ENCODE assay signal across 8 cellular contexts in the genomic region with DNA sequence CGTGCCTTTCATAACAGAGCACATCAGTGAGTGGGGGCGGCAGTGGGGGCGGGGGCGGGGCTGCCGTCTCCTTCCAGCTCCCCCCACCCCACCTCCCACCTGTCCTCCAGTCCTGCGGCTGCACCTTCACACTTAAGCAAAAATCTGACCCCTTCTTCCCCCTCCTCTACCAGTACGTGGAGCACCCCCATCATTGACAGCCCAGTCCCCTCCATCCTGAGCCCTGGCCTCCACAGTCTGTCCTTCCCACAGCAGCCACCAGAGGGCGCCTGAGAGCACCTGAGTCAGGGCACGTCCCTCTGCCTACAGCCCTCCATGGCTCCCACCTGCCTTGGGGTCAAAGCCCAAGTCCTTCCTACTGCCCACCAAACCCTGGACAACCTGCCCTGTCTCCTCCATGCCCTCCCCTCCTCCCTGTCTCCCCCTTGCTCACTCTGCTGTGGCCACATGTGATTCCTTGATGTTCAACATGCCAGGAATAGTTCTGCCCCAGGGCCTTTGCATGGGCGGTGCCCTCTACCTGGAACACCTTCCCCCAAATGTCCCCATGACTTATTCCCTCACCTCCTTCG. TPM values are rescaled to one million over a fixed set of nuclear protein-coding genes. Genes with fewer than 3 reads are reported as not detected.
DNase-seq lines count a peak whose midpoint lies in the region; ATAC-seq, FAIRE-seq and TF ChIP-seq lines count a peak whose summit lies in the region.

No MANE protein-coding gene starts in this region.

- no peak overlapping the region for H3K27ac Mint-ChIP-seq in activated CD4-positive, alpha-beta T cell treated with anti-CD3 and anti-CD28 coated beads, Interleukin-2, amount 10 ng/mL, durations not matched to agents 7 days and 5 days
- no peak overlapping the region for H3K27ac Mint-ChIP-seq in nephron
- H3K27ac Mint-ChIP-seq in stimulated activated naive CD8-positive, alpha-beta T cell treated with anti-CD3 and anti-CD28 coated beads, Interleukin-15, amount 100 ng/mL, for 72 hours = peak overlapping the region in 1 of 2 donors; percentile 50

- peaks cover 2% of the 10 kb centered on the region for H3K4me1 Mint-ChIP-seq in activated CD4-positive, alpha-beta T cell treated with anti-CD3 and anti-CD28 coated beads, Interleukin-2, amount 10 ng/mL, durations not matched to agents 7 days and 5 days
- peaks cover 5% of the 10 kb centered on the region for H3K4me1 Mint-ChIP-seq in nephron
- H3K4me1 Mint-ChIP-seq in stimulated activated naive CD8-positive, alpha-beta T cell treated with anti-CD3 and anti-CD28 coated beads, Interleukin-15, amount 100 ng/mL, for 72 hours = peaks cover 11% of the 10 kb centered on the region

- no peak overlapping the region for H3K4me3 ChIP-seq in LNCaP clone FGC (ENCODE audit: low read depth, low read length)

- H3K4me3 Mint-ChIP-seq in activated CD4-positive, alpha-beta T cell treated with anti-CD3 and anti-CD28 coated beads, Interleukin-2, amount 10 ng/mL, durations not matched to agents 7 days and 5 days = no peak overlapping the region
- no peak overlapping the region for H3K4me3 Mint-ChIP-seq in nephron
- peak overlapping the region; percentile 2 to 67 for H3K4me3 Mint-ChIP-seq in stimulated activated naive CD8-positive, alpha-beta T cell treated with anti-CD3 and anti-CD28 coated beads, Interleukin-15, amount 100 ng/mL, for 72 hours

- ATAC-seq in stimulated activated naive CD8-positive, alpha-beta T cell treated with anti-CD3 and anti-CD28 coated beads, Interleukin-15, amount 100 ng/mL, for 72 hours = peak; percentile 39
- no peak for ATAC-seq in GM21515 (IDR thresholded peaks at IDR 0.05; ENCODE audit: unreplicated experiment)

- H3K27me3 Mint-ChIP-seq in activated CD4-positive, alpha-beta T cell treated with anti-CD3 and anti-CD28 coated beads, Interleukin-2, amount 10 ng/mL, durations not matched to agents 7 days and 5 days = no peaks in the 10 kb centered on the region
- H3K27me3 Mint-ChIP-seq in nephron (ENCODE audit: low read depth) = peaks cover 14% of the 10 kb centered on the region
- peaks cover 20% of the 10 kb centered on the region for H3K27me3 Mint-ChIP-seq in stimulated activated naive CD8-positive, alpha-beta T cell treated with anti-CD3 and anti-CD28 coated beads, Interleukin-15, amount 100 ng/mL, for 72 hours

- TF ChIP-seq CTCF in D721Med (IDR thresholded peaks at IDR 0.05; ENCODE audit: insufficient read depth, missing control alignments) (peak; percentile 56), LNCaP clone FGC (IDR thresholded peaks at IDR 0.05; ENCODE audit: control insufficient read depth, extremely low read depth, insufficient read depth) (peak; percentile 43), nephron (IDR thresholded peaks at IDR 0.05; ENCODE audit: unreplicated experiment in 3 of 3) (peak; percentile 37 to 47 (median 41))

- POLR2A ChIA-PET in activated CD4-positive, alpha-beta T cell treated with anti-CD3 and anti-CD28 coated beads, Interleukin-2, amount 10 ng/mL, durations not matched to agents 7 days and 5 days (lab: Charles Lee) = no interaction called here

- no peak for DNase-seq in D721Med (ENCODE audit: insufficient read length, low spot score)
- DNase-seq in LNCaP clone FGC (ENCODE audit: low read depth) = no peak
- DNase-seq in activated CD4-positive, alpha-beta T cell treated with anti-CD3 and anti-CD28 coated beads, Interleukin-2, amount 10 ng/mL, durations not matched to agents 7 days and 5 days = peak; percentile 75
- peak; percentile 52 for DNase-seq in effector CD4-positive, alpha-beta T cell
- DNase-seq in stimulated activated naive CD8-positive, alpha-beta T cell treated with anti-CD3 and anti-CD28 coated beads, Interleukin-15, amount 100 ng/mL, for 72 hours = peak; percentile 80 to 84
- DNase-seq in HTR-8/SVneo (ENCODE audit: insufficient read length, low spot score) = no peak

- no peaks in the 10 kb centered on the region for H3K9me3 Mint-ChIP-seq in activated CD4-positive, alpha-beta T cell treated with anti-CD3 and anti-CD28 coated beads, Interleukin-2, amount 10 ng/mL, durations not matched to agents 7 days and 5 days
- H3K9me3 Mint-ChIP-seq in nephron = no peaks in the 10 kb centered on the region
- no peaks in the 10 kb centered on the region for H3K9me3 Mint-ChIP-seq in stimulated activated naive CD8-positive, alpha-beta T cell treated with anti-CD3 and anti-CD28 coated beads, Interleukin-15, amount 100 ng/mL, for 72 hours

- CTCF ChIA-PET in activated CD4-positive, alpha-beta T cell treated with anti-CD3 and anti-CD28 coated beads, Interleukin-2, amount 10 ng/mL, durations not matched to agents 7 days and 5 days (lab: Charles Lee) = interaction anchor here (1.1 to 2.7 kb wide), 5 partner anchors 10 to 17 kb away, joined by 3 to 13 read pairs (median 3); partner anchors contain the start of gene YJU2

- no peak for FAIRE-seq in D721Med (lab: Jason Lieb, UNC)
- FAIRE-seq in HTR-8/SVneo (lab: Jason Lieb, UNC) = no peak

- no peaks in the 10 kb centered on the region for H3K36me3 Mint-ChIP-seq in activated CD4-positive, alpha-beta T cell treated with anti-CD3 and anti-CD28 coated beads, Interleukin-2, amount 10 ng/mL, durations not matched to agents 7 days and 5 days (ENCODE audit: low read depth)
- no peaks in the 10 kb centered on the region for H3K36me3 Mint-ChIP-seq in nephron (ENCODE audit: low read depth)

RNA-seq across cellular contexts. Expression of gene EBI3, which starts 4.0 kb away (rescaled TPM):
- 1 to 10 TPM in 1 of 2 experiments, under 1 TPM in 1; 0.27 to 1.2 TPM for total RNA-seq in activated CD4-positive, alpha-beta T cell treated with anti-CD3 and anti-CD28 coated beads, Interleukin-2, amount 10 ng/mL, durations not matched to agents 7 days and 5 days

RNA-seq across cellular contexts. Expression of gene YJU2, which starts 13.5 kb away (rescaled TPM):
- 10 to 100 TPM; 24.8 to 25.5 TPM for total RNA-seq in activated CD4-positive, alpha-beta T cell treated with anti-CD3 and anti-CD28 coated beads, Interleukin-2, amount 10 ng/mL, durations not matched to agents 7 days and 5 days

RNA-seq across cellular contexts. Expression of gene SHD, which starts 45.7 kb away (rescaled TPM):
- not detected for total RNA-seq in activated CD4-positive, alpha-beta T cell treated with anti-CD3 and anti-CD28 coated beads, Interleukin-2, amount 10 ng/mL, durations not matched to agents 7 days and 5 days

RNA-seq across cellular contexts. Expression of gene ANKRD24, which starts 50.9 kb away (rescaled TPM):
- total RNA-seq in activated CD4-positive, alpha-beta T cell treated with anti-CD3 and anti-CD28 coated beads, Interleukin-2, amount 10 ng/mL, durations not matched to agents 7 days and 5 days = under 1 TPM; 0.60 to 0.72 TPM

RNA-seq across cellular contexts. Expression of gene SIRT6, which starts 51.0 kb away (rescaled TPM):
- 10 to 100 TPM; 31.3 to 35.2 TPM for total RNA-seq in activated CD4-positive, alpha-beta T cell treated with anti-CD3 and anti-CD28 coated beads, Interleukin-2, amount 10 ng/mL, durations not matched to agents 7 days and 5 days

Comparison
In these comparisons a context has a peak if more than half of its experiments do, and no peak if none do; other contexts are left out.
1. DNase-seq: peak in activated CD4-positive, alpha-beta T cell treated with anti-CD3 and anti-CD28 coated beads, Interleukin-2, amount 10 ng/mL, durations not matched to agents 7 days and 5 days (single experiment), effector CD4-positive, alpha-beta T cell (single experiment) and stimulated activated naive CD8-positive, alpha-beta T cell treated with anti-CD3 and anti-CD28 coated beads, Interleukin-15, amount 100 ng/mL, for 72 hours (2 of 2); none in D721Med (single experiment), LNCaP clone FGC (single experiment) and HTR-8/SVneo (single experiment).
2. H3K4me3 Mint-ChIP-seq: peak in stimulated activated naive CD8-positive, alpha-beta T cell treated with anti-CD3 and anti-CD28 coated beads, Interleukin-15, amount 100 ng/mL, for 72 hours (2 of 2); none in activated CD4-positive, alpha-beta T cell treated with anti-CD3 and anti-CD28 coated beads, Interleukin-2, amount 10 ng/mL, durations not matched to agents 7 days and 5 days (single experiment) and nephron (0 of 3).
3. Peak in every context shown above with its lines, with median percentiles within 50 percentile points of each other: CTCF ChIP-seq.